ENCODE assay signal across 18 cellular contexts in the genomic region with DNA sequence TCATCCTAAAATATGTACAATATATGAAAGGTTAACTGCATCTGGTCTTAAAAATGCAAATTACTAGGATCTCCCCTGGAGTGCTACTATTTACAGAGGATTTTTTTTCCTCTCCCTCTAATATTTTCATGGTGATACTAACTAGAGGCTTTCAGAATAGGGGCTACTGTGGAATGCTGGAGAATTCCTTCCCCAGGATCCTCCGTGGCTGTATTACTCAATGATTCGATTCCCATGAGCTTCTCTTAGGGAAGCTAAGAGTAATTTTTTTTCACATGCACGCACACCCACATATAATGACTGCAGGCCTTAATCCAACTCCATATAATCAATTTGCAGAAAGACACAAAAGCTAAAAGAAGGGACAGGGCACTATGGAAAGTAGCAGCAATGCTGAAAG.
"Had no signal": no experiment of that assay in that cellular context is flagged by ENCODE, and none has a peak within 500 bp of the region (broad histone marks: within the 10 kb centered on the region; RNA-seq: fewer than 3 reads in every experiment).

No MANE protein-coding gene starts in this region.

- H3K36me3 Mint-ChIP-seq: memory B cell; naive thymus-derived CD8-positive, alpha-beta T cell had no signal

- H3K4me3 ChIP-seq: left lung, tibial nerve, vagina had no signal

- H3K27ac ChIP-seq: left lung, tibial nerve, vagina had no signal

- H3K9me3 ChIP-seq: left lung, tibial nerve, vagina had no signal

- H3K9me3 Mint-ChIP-seq: activated CD4-positive, alpha-beta T cell treated with anti-CD3 and anti-CD28 coated beads, Interleukin-2, amount 10 ng/mL, durations not matched to agents 7 days and 5 days; activated T-helper 1 cell treated with anti-CD3 and anti-CD28 coated beads, Interleukin-12 subunit alpha, Interleukin-12 subunit beta, Interleukin-2, Interleukin-4 antibody, amounts not matched to agents 30 ng/mL and 10 ng/mL and 1 ng/mL, durations not matched to agents 14 hours and 24 hours and 36 hours; central memory CD8-positive, alpha-beta T cell; memory B cell; naive thymus-derived CD8-positive, alpha-beta T cell had no signal

- H3K4me1 ChIP-seq: left lung, tibial nerve, vagina had no signal

- H3K27ac Mint-ChIP-seq: activated CD4-positive, alpha-beta T cell treated with anti-CD3 and anti-CD28 coated beads, Interleukin-2, amount 10 ng/mL, durations not matched to agents 7 days and 5 days; activated T-helper 1 cell treated with anti-CD3 and anti-CD28 coated beads, Interleukin-12 subunit alpha, Interleukin-12 subunit beta, Interleukin-2, Interleukin-4 antibody, amounts not matched to agents 30 ng/mL and 10 ng/mL and 1 ng/mL, durations not matched to agents 14 hours and 24 hours and 36 hours; memory B cell; naive thymus-derived CD8-positive, alpha-beta T cell had no signal

- H3K4me3 Mint-ChIP-seq: activated CD4-positive, alpha-beta T cell treated with anti-CD3 and anti-CD28 coated beads, Interleukin-2, amount 10 ng/mL, durations not matched to agents 7 days and 5 days; activated T-helper 1 cell treated with anti-CD3 and anti-CD28 coated beads, Interleukin-12 subunit alpha, Interleukin-12 subunit beta, Interleukin-2, Interleukin-4 antibody, amounts not matched to agents 30 ng/mL and 10 ng/mL and 1 ng/mL, durations not matched to agents 14 hours and 24 hours and 36 hours; central memory CD8-positive, alpha-beta T cell; memory B cell; naive thymus-derived CD8-positive, alpha-beta T cell had no signal

- DNase-seq: activated CD4-positive, alpha-beta T cell treated with anti-CD3 and anti-CD28 coated beads, Interleukin-2, amount 10 ng/mL, durations not matched to agents 7 days and 5 days; activated CD8-positive, alpha-beta memory T cell treated with anti-CD3 and anti-CD28 coated beads for 24 hours; activated naive CD4-positive, alpha-beta T cell treated with Interleukin-2 at 50 U/mL for 16 hours; effector CD8-positive, alpha-beta T cell; hypothalamus; kidney; left lung; naive thymus-derived CD8-positive, alpha-beta T cell; small intestine; stimulated activated CD4-positive, alpha-beta T cell treated with anti-CD3 and anti-CD28 coated beads, Interleukin-4, amount 100 ng/mL, for 4 hours; stimulated activated CD8-positive, alpha-beta memory T cell treated with anti-CD3 and anti-CD28 coated beads, Interleukin-4, amount 100 ng/mL, for 48 hours; stimulated activated naive CD4-positive, alpha-beta T cell treated with Interleukin-2 at 50 U/mL for 16 hours; substantia nigra had no signal

- H3K4me1 Mint-ChIP-seq: activated CD4-positive, alpha-beta T cell treated with anti-CD3 and anti-CD28 coated beads, Interleukin-2, amount 10 ng/mL, durations not matched to agents 7 days and 5 days; central memory CD8-positive, alpha-beta T cell; naive thymus-derived CD8-positive, alpha-beta T cell had no signal

- H3K27me3 ChIP-seq: left lung, tibial nerve, vagina had no signal

- H3K36me3 ChIP-seq: left lung, tibial nerve, vagina had no signal
